ENCODE assay signal across 6 cellular contexts in the genomic region with DNA sequence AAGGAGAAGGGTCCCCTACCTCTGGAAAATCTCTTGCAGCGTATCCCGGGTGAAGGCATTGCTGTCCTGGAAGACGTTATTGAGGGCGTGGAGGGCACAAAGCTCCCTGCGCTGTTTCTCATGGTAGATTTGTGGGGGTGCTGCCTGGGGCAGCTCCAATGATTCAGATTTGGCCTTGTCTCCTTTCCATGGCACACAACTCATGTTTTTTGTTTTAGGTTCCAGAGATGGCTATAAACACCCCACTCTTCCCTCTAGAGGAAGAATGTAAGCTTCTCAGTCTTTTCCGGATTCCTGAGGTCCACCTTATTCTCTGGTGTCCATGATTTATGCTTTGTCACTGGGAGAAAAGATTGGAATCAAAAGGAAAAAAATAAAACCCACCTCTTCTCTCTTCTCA.
DNase-seq lines count a peak whose midpoint lies in the region; ATAC-seq lines count a peak whose summit lies in the region.

No MANE protein-coding gene starts in this region.

- DNase-seq in HAP-1 (ENCODE audit: low spot score in 2 of 2) (no peak), cortex of kidney (lab: John Stamatoyannopoulos, UW) (no peak)

- peaks cover 42% of the 10 kb centered on the region for H3K4me1 ChIP-seq in HAP-1
- peaks cover 49 to 54% of the 10 kb centered on the region in 2 donors for H3K4me1 ChIP-seq in mucosa of rectum (ENCODE audit: control insufficient read depth in 2 of 2, insufficient read depth in 2 of 2, low read length in 2 of 2)

- H3K9ac ChIP-seq in mucosa of rectum (ENCODE audit: low read depth in 1 of 2, low read length in 2 of 2), result peak overlapping the region; percentile 96 to 99

- H3K4me3 ChIP-seq in HAP-1 (peak overlapping the region; percentile 53), mucosa of rectum (ENCODE audit: low read length in 2 of 2) (peak overlapping the region; percentile 83 to 87)

- in situ Hi-C loops in HAP-1 (cut with MboI; ENCODE audit: low sequenced_read_pairs), result no loop called here

- peak overlapping the region; percentile 91 for H3K27ac ChIP-seq in angular gyrus (ENCODE audit: low read depth, low read length)
- H3K27ac ChIP-seq in mucosa of rectum (ENCODE audit: low read depth in 2 of 2, low read length in 2 of 2), result peak overlapping the region; percentile 98 to 99

- H3K36me3 ChIP-seq in HAP-1 (replicated peaks) (peaks cover 14% of the 10 kb centered on the region), mucosa of rectum (ENCODE audit: control insufficient read depth in 2 of 2, insufficient read depth in 2 of 2, low read length in 2 of 2) (peaks cover 0 to 2% of the 10 kb centered on the region in 2 donors)

- ATAC-seq in HG03108 (IDR thresholded peaks at IDR 0.05; ENCODE audit: unreplicated experiment) (no peak), HG02884 (IDR thresholded peaks at IDR 0.05; ENCODE audit: unreplicated experiment) (no peak)

- no peaks in the 10 kb centered on the region for H3K27me3 ChIP-seq in HAP-1 (ENCODE audit: low read depth)
- no peaks in the 10 kb centered on the region for H3K27me3 ChIP-seq in mucosa of rectum (ENCODE audit: control insufficient read depth in 2 of 2, insufficient read depth in 2 of 2, low read length in 2 of 2)

- H3K9me3 ChIP-seq in HAP-1 (no peaks in the 10 kb centered on the region), mucosa of rectum (ENCODE audit: control insufficient read depth in 2 of 2, low read length in 2 of 2) (no peaks in the 10 kb centered on the region)
